Comparison of ENCODE assay signal across 3 cellular contexts in the genomic region with DNA sequence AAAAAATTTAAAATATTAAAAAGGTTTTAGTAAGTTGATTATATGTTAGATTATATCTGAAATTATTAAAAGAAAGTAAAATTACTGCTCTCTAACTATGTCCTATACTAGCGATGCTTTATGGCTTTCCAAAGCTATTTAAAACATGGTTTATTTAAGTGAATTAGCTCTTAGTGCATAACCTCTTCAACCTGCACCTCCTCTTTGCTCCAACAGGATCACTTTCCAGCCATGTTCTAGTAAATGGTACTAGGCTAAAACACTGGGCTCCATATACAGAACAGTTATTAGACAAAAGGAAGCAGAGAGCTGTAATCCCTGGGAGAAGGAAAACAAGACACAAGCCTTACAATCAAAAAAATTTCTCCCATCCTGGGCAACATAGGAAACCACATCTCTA.
"Had no signal": no experiment of that assay in that cellular context is flagged by ENCODE, and none has a peak within 500 bp of the region (broad histone marks: within the 10 kb centered on the region; RNA-seq: fewer than 3 reads in every experiment).

No MANE protein-coding gene starts in this region.

- H3K4me3 ChIP-seq: GM12878 had no signal

- ATAC-seq: GM12878 had no signal

- DNase-seq: GDM1, GF-D8 had no signal
